In the genomic region with DNA sequence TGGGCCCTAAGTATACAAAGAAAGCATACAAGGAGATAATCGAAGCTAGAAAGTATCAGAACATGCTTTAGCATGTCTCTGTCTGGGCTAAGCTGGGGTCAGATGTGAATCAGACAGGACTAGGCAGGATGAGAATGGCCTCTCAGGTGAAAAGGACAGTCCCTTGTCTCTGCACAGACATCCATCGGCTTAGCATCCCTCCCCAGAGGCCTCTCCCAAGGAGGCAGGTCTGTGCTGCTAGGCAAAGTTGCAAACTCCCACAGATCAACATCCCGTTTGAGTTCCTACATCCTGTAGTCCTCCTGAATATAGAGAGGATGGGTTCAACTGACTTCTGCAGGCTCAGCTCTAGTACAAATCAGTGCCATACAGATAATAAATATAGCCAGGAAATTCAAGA, we compare ENCODE assay signal across 1 cellular context.
TF ChIP-seq lines count a peak whose summit lies in the region.

No MANE protein-coding gene starts in this region.

TF ChIP-seq in H1, 55 proteins besides CTCF, POLR2A, EP300 and RAD21:
- TF ChIP-seq POLR2AphosphoS5 (IDR thresholded peaks at IDR 0.05; ENCODE audit: low read depth, low read length) (no peak), SIX5 (IDR thresholded peaks at IDR 0.05; ENCODE audit: low read depth, low read length) (no peak), TBP (IDR thresholded peaks at IDR 0.05; ENCODE audit: low read depth, low read length) (no peak)
TF ChIP-seq in H1: peak in this region for 0.
